8 cellular contexts compared by ENCODE assay signal in the genomic region with DNA sequence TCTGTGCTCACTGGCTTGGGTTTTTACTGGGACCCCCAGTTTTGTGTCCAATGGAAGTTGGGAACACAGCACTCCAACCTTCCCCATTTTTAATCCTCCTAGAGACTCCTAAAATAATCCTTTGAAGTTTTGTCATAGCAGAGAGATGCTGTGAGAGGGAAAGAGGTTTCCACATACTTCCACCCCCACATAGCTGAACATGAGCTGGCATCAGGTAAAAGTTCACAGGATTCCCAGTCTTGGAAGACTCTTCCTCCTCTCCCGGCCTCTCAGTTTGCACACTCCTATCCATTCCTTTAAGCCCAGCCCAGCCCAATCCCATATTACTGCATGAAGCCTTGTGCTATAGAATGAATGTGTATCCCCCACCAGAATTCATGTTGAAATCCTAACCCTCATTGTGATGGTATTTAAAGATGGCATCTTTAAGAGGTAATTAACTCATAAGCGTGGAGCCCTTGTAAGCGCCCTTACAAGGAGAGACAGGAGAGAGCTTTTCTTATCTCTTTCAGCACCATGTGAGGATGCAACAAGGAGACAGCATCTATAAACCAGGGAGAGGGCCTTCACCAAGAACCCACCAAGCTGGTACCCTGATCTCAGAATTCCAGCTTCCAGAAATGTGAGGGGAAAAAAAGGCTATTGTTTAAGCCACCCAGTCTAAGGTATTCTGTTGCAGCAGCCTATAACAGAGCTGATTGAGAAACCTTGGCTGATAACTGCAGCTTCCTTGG. TPM values are rescaled to one million over a fixed set of nuclear protein-coding genes. Genes with fewer than 3 reads are reported as not detected.
"Had no signal": no experiment of that assay in that cellular context is flagged by ENCODE, and none has a peak within 500 bp of the region (broad histone marks: within the 10 kb centered on the region; RNA-seq: fewer than 3 reads in every experiment).

No MANE protein-coding gene starts in this region.

- H3K27ac Mint-ChIP-seq: HFFc6 had no signal

- DNase-seq: GOT3, H7, HFFc6, IMR-90 had no signal

- H3K4me3 ChIP-seq: HAP-1, K562 had no signal

- H3K4me1 ChIP-seq: HAP-1 had no signal

- H3K36me3 ChIP-seq: HAP-1 had no signal

- H3K9me3 Mint-ChIP-seq: HFFc6 had no signal

- H3K9me3 ChIP-seq: HAP-1 had no signal

- H3K4me3 Mint-ChIP-seq: HFFc6 had no signal

- ATAC-seq: HCT116, K562 had no signal

RNA-seq across cellular contexts. Expression of a gene that starts 22.4 kb away (rescaled TPM):
- total RNA-seq: HFFc6, HT-29, IMR-90 had no signal
- polyA plus RNA-seq: IMR-90 had no signal
